Comparison of ENCODE assay signal across 31 cellular contexts in the genomic region with DNA sequence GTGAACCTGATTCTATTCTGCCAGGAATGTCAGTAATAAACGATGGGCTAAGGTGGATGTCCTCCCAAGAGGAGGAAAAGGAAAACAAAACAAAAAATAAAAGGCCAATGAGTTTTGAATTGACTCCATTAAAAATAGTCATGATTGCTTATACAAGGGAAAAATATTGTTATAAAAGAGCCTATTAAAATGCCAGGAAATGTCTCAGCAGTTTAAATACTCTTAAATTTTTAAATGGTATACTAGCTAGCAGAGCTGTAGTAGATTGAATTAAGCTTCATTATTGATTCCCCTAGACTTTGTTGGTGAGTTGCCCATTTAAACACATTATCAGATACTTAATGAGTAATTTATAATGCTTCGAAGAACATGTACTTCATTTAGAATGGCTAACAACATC.
"Had no signal": no experiment of that assay in that cellular context is flagged by ENCODE, and none has a peak within 500 bp of the region (broad histone marks: within the 10 kb centered on the region; RNA-seq: fewer than 3 reads in every experiment).

No MANE protein-coding gene starts in this region.

- H3K9me3 ChIP-seq: adrenal gland, breast epithelium, esophagus muscularis mucosa, gastroesophageal sphincter, heart right ventricle had no signal

- H3K4me2 ChIP-seq: hepatocyte had no signal

- H3K4me3 ChIP-seq: adrenal gland, breast epithelium, cardiac muscle cell, coronary artery, dorsolateral prefrontal cortex, esophagus muscularis mucosa, gastroesophageal sphincter, heart right ventricle, hepatocyte had no signal

- H3K79me2 ChIP-seq: hepatocyte had no signal

- H2AFZ ChIP-seq: hepatocyte had no signal

- H3K36me3 ChIP-seq: adrenal gland, breast epithelium, cardiac muscle cell, esophagus muscularis mucosa, gastroesophageal sphincter, heart right ventricle had no signal

- H3K4me1 ChIP-seq: adrenal gland, breast epithelium, esophagus muscularis mucosa, gastroesophageal sphincter had no signal

- ATAC-seq: activated CD4-positive, alpha-beta T cell treated with anti-CD3 and anti-CD28 coated beads for 36 hours; activated CD8-positive, alpha-beta memory T cell treated with anti-CD3 and anti-CD28 coated beads, Interleukin-2, amount 10 ng/mL, durations not matched to agents 7 days and 5 days; activated CD8-positive, alpha-beta T cell treated with anti-CD3 and anti-CD28 coated beads, Interleukin-2, amount 10 ng/mL, durations not matched to agents 7 days and 5 days; activated naive CD8-positive, alpha-beta T cell treated with anti-CD3 and anti-CD28 coated beads, Interleukin-2, amount 50 U/mL, for 24 hours; foreskin keratinocyte; gastroesophageal sphincter; heart right ventricle had no signal

- H3K27me3 ChIP-seq: adrenal gland, breast epithelium, cardiac muscle cell, dorsolateral prefrontal cortex, esophagus muscularis mucosa, foreskin keratinocyte, gastroesophageal sphincter, heart right ventricle, hepatocyte had no signal

- DNase-seq: activated CD4-positive, alpha-beta memory T cell treated with anti-CD3 and anti-CD28 coated beads for 36 hours; activated CD4-positive, alpha-beta T cell treated with anti-CD3 and anti-CD28 coated beads for 36 hours; activated CD4-positive, alpha-beta T cell treated with anti-CD3 and anti-CD28 coated beads, Interleukin-2, amount 10 ng/mL, durations not matched to agents 24 days and 14 days; activated CD4-positive, CD25-positive, alpha-beta regulatory T cell; activated CD4-positive, CD25-positive, alpha-beta regulatory T cell treated with anti-CD3 and anti-CD28 coated beads, Interleukin-2, amount 50 U/mL, for 72 hours; activated CD8-positive, alpha-beta memory T cell treated with anti-CD3 and anti-CD28 coated beads, Interleukin-2, amount 10 ng/mL, durations not matched to agents 7 days and 5 days; activated CD8-positive, alpha-beta memory T cell treated with anti-CD3 and anti-CD28 coated beads, Interleukin-2, amount 50 U/mL, for 4 hours; activated CD8-positive, alpha-beta T cell treated with anti-CD3 and anti-CD28 coated beads, Interleukin-2, amount 10 ng/mL, durations not matched to agents 7 days and 5 days; activated effector memory CD4-positive, alpha-beta T cell treated with anti-CD3 and anti-CD28 coated beads, Interleukin-2, amount 50 U/mL, for 16 hours; activated naive CD4-positive, alpha-beta T cell treated with anti-CD3 and anti-CD28 coated beads for 36 hours; activated naive CD8-positive, alpha-beta T cell treated with anti-CD3 and anti-CD28 coated beads for 36 hours; activated naive CD8-positive, alpha-beta T cell treated with anti-CD3 and anti-CD28 coated beads, Interleukin-2, amount 50 U/mL, for 24 hours; activated T-cell treated with anti-CD3 and anti-CD28 coated beads, Interleukin-2, amount 50 U/mL, for 1 hour; activated T-cell treated with anti-CD3 and anti-CD28 coated beads, Interleukin-2, amount 50 U/mL, for 48 hours; adrenal gland; amygdala; aorta; central memory CD4-positive, alpha-beta T cell; dorsolateral prefrontal cortex; effector memory CD4-positive, alpha-beta T cell; endodermal cell; erythroblast; foreskin keratinocyte; heart right ventricle; T1000 had no signal

- H3K27ac ChIP-seq: adrenal gland, breast epithelium, cardiac muscle cell, coronary artery, dorsolateral prefrontal cortex, esophagus muscularis mucosa, foreskin keratinocyte, gastroesophageal sphincter, heart right ventricle, hepatocyte had no signal
